In genomic region chr9:136241540-136241939, GRCh38 we compare ENCODE assay signal across 1 cellular context.
TF ChIP-seq lines count a peak whose summit lies in the region.

No MANE protein-coding gene starts in this region.

TF ChIP-seq in HEK293, 187 proteins besides CTCF, POLR2A, EP300 and RAD21 (continued from another document):
- no peak for TF ChIP-seq TSHZ1 (tag by site-specific recombination; IDR thresholded peaks at IDR 0.05; ENCODE audit: borderline replicate concordance)
- TF ChIP-seq SETDB1 (IDR thresholded peaks at IDR 0.05; ENCODE audit: insufficient read length, low read length) = no peak
- no peak for TF ChIP-seq ZNF664 (tag by site-specific recombination; IDR thresholded peaks at IDR 0.05)
TF ChIP-seq in HEK293: peak in this region for 3.
